8 cellular contexts compared by ENCODE assay signal in the genomic region with DNA sequence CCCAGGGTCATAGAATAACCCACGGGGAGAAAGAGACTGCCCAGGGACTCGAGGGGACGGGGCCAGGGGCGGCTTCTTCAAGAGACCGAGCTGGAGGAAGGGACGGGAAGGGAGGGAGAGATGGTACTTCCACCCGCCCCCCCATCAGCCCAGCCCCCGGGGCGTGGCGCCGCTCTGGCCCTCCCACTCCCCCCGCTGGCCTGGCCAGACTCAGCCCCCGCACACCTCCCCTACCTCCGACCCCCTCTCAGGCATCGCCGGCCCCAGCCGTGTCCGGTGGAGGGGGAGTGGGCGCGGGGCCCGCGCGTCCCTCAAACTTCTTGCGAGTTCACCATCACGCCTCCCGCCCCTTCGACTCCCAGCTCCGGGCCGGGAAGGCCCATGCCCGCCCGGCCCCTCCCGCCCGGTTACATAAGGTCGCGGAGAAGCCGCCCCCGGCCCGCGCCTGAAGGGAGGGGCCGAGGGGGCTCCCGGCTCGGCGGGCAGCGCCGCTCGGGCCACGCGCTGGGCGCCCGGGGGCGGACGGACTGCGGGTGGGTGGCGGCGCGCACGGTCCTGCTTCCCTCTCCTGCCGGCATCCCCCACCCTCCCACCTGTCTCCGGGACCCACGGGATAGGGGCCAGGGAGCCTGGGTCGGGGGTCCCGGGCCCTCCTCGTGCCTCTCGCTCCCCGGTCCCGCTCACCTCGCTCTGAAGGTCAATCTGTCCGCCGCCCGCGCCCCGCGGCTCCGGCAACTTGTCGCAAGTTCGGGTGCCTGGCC. TPM values are rescaled to one million over a fixed set of nuclear protein-coding genes. Genes with fewer than 3 reads are reported as not detected.
DNase-seq lines count a peak whose midpoint lies in the region; ATAC-seq, FAIRE-seq and TF ChIP-seq lines count a peak whose summit lies in the region.

No MANE protein-coding gene starts in this region.

- ATAC-seq in HG02759 (IDR thresholded peaks at IDR 0.05; ENCODE audit: unreplicated experiment) (peak; percentile 23), activated B cell treated with CpG ODN at 0.5 μM for 24 hours (ENCODE audit: low read depth) (peak; percentile 45)

- H3K36me3 ChIP-seq in small intestine (ENCODE audit: control insufficient read depth in 2 of 2, insufficient read depth in 2 of 2, low read length in 2 of 2) = no peaks in the 10 kb centered on the region

- no peak for FAIRE-seq in small intestine (lab: Jason Lieb, UNC)

- H3K4me3 ChIP-seq in cardiac fibroblast (replicated peaks in 1 of 2; ENCODE audit: low read depth in 2 of 2, low read length in 2 of 2) = peak overlapping the region; percentile 76 to 82
- H3K4me3 ChIP-seq in small intestine (ENCODE audit: low read depth in 1 of 2, low read length in 2 of 2) = peak overlapping the region; percentile 88 to 91

- no peaks in the 10 kb centered on the region for H3K9me3 ChIP-seq in small intestine (ENCODE audit: control insufficient read depth, low read depth)

- 0 to 1% (median 0%) methylated on average over 18 to 76 of the region's 76 CpGs for WGBS in small intestine, 3 donors

- DNase-seq in NCI-H2029 treated with DMSO at 0.1 percent for 48 hours (lab: John Stamatoyannopoulos, UW) (peak; percentile 42), activated B cell treated with CpG ODN at 0.5 μM for 24 hours (peak; percentile 84), cardiac fibroblast (ENCODE audit: low read depth in 2 of 2) (peak; percentile 75 to 82), inferior parietal cortex (ENCODE audit: extremely low spot score) (peak; percentile 65), small intestine (peak; percentile 50), NCI-H2107 (lab: John Stamatoyannopoulos, UW) (no peak)

- no peak for TF ChIP-seq CTCF in activated B cell treated with CpG ODN at 0.5 μM for 24 hours (IDR thresholded peaks at IDR 0.05)
- no peak for TF ChIP-seq CTCF in cardiac fibroblast (IDR thresholded peaks at IDR 0.05; ENCODE audit: low read depth, low read length)

- H3K27ac ChIP-seq in small intestine (ENCODE audit: low read depth in 1 of 2, low read length in 1 of 2) = peak overlapping the region; percentile 70 to 83

- H3K4me1 ChIP-seq in small intestine (ENCODE audit: control insufficient read depth in 2 of 2, insufficient read depth in 1 of 2, low read depth in 1 of 2, low read length in 1 of 2) = peaks cover 0 to 6% of the 10 kb centered on the region in 2 donors

- H3K4me3 Mint-ChIP-seq in activated B cell treated with CpG ODN at 0.5 μM for 24 hours = peak overlapping the region; percentile 84

- POLR2A ChIA-PET in activated B cell treated with CpG ODN at 0.5 μM for 24 hours (lab: Charles Lee) = interaction anchor here (0.6 to 11.9 kb wide), 27 partner anchors 23 to 1693 kb away, joined by 3 to 1669 read pairs (median 7); a partner anchor contains a TSS

- no peaks in the 10 kb centered on the region for H3K27me3 Mint-ChIP-seq in activated B cell treated with CpG ODN at 0.5 μM for 24 hours

- H3K9me3 Mint-ChIP-seq in activated B cell treated with CpG ODN at 0.5 μM for 24 hours = no peaks in the 10 kb centered on the region

- peak overlapping the region; percentile 84 for H3K27ac Mint-ChIP-seq in activated B cell treated with CpG ODN at 0.5 μM for 24 hours

- no peaks in the 10 kb centered on the region for H3K27me3 ChIP-seq in small intestine (ENCODE audit: control insufficient read depth in 2 of 2, insufficient read depth in 2 of 2, low read length in 2 of 2)

- TF ChIP-seq POLR2A in GM15510 (IDR thresholded peaks at IDR 0.05; ENCODE audit: borderline replicate concordance, extremely low read depth, insufficient read length) = peak; percentile 50

- peaks cover 16% of the 10 kb centered on the region for H3K36me3 Mint-ChIP-seq in activated B cell treated with CpG ODN at 0.5 μM for 24 hours (ENCODE audit: low read depth)

- H3K4me1 Mint-ChIP-seq in activated B cell treated with CpG ODN at 0.5 μM for 24 hours = peaks cover 37% of the 10 kb centered on the region

- CTCF ChIA-PET in activated B cell treated with CpG ODN at 0.5 μM for 24 hours (lab: Charles Lee) = interaction anchor here (0.6 to 4.7 kb wide), 13 partner anchors 12 to 314 kb away, joined by 3 to 196 read pairs (median 6); a partner anchor contains a TSS

- intact Hi-C loops in activated B cell treated with CpG ODN at 0.5 μM for 24 hours (cut with micrococcal nuclease) = loop anchor here (1.0 to 5.0 kb wide), 13 partner anchors 29 to 827 kb away; a partner anchor contains a TSS

RNA-seq across cellular contexts. Expression of a gene that starts 0.6 kb away (rescaled TPM):
- total RNA-seq in activated B cell treated with CpG ODN at 0.5 μM for 24 hours = 203 and 205 TPM in 2 replicates
- polyA plus RNA-seq in small intestine = 10 to 100 TPM; 11.5 to 34.3 (median 19.9) TPM

RNA-seq across cellular contexts. Expression of a gene that starts 12.4 kb away (rescaled TPM):
- not detected in 2 replicates for total RNA-seq in activated B cell treated with CpG ODN at 0.5 μM for 24 hours
- 10 to 100 TPM; 12.2 to 51.3 (median 13.9) TPM for polyA plus RNA-seq in small intestine

RNA-seq across cellular contexts. Expression of a gene that starts 44.9 kb away (rescaled TPM):
- total RNA-seq in activated B cell treated with CpG ODN at 0.5 μM for 24 hours = 6.5 and 6.7 TPM in 2 replicates
- polyA plus RNA-seq in small intestine = 1 to 10 TPM; 1.1 to 4.2 (median 4.0) TPM

RNA-seq across cellular contexts. Expression of a gene that starts 45.7 kb away (rescaled TPM):
- total RNA-seq in activated B cell treated with CpG ODN at 0.5 μM for 24 hours = 0.75 TPM in 1 of 2 replicates, not detected in the other
- polyA plus RNA-seq in small intestine = 1 to 10 TPM in 1 of 3 donors, under 1 TPM in 1, not detected in 1; 0.89 to 1.6 TPM

RNA-seq across cellular contexts. Expression of a gene that starts 52.6 kb away (rescaled TPM):
- 219 and 252 TPM in 2 replicates for total RNA-seq in activated B cell treated with CpG ODN at 0.5 μM for 24 hours
- polyA plus RNA-seq in small intestine = 100 to 1,000 TPM; 166 to 256 (median 216) TPM
